30 cellular contexts compared by ENCODE assay signal in genomic region chr2:168608796-168609195, GRCh38.
DNase-seq lines count a peak whose midpoint lies in the region; ATAC-seq and TF ChIP-seq lines count a peak whose summit lies in the region.
"Had no signal": no experiment of that assay in that cellular context is flagged by ENCODE, and none has a peak within 500 bp of the region (broad histone marks: within the 10 kb centered on the region; RNA-seq: fewer than 3 reads in every experiment).

No MANE protein-coding gene starts in this region.

- H3K9ac ChIP-seq in mammary epithelial cell (ENCODE audit: insufficient read depth, low read length) = peak overlapping the region; percentile 23

- H3K4me2 ChIP-seq in mammary epithelial cell (ENCODE audit: insufficient read depth, low read depth, low read length) = peak overlapping the region; percentile 75
- H3K4me2 ChIP-seq: PC-9 had no signal

- intact Hi-C loops in mammary epithelial cell (cut with micrococcal nuclease) = no loop called here

- no peaks in the 10 kb centered on the region for H3K36me3 ChIP-seq in mammary epithelial cell (ENCODE audit: insufficient read depth, low read length)
- H3K36me3 ChIP-seq: SJSA1 had no signal

- H3K4me1 ChIP-seq in mammary epithelial cell (ENCODE audit: insufficient read depth, low read length) (peaks cover 37% of the 10 kb centered on the region), foreskin keratinocyte (peaks cover 30% of the 10 kb centered on the region)
- H3K4me1 ChIP-seq: Caco-2 had no signal

- H3K36me3 Mint-ChIP-seq in activated naive CD8-positive, alpha-beta T cell treated with anti-CD3 and anti-CD28 coated beads, Interleukin-2, amount 50 U/mL, for 24 hours (ENCODE audit: low read depth) = peaks cover 34% of the 10 kb centered on the region
- H3K36me3 Mint-ChIP-seq in activated naive CD8-positive, alpha-beta T cell treated with anti-CD3 and anti-CD28 coated beads for 36 hours = peaks cover 51% of the 10 kb centered on the region

- peak overlapping the region in 1 of 3 experiments; percentile 15 for H3K4me3 ChIP-seq in mammary epithelial cell (replicated peaks in 1 of 3; ENCODE audit: insufficient read depth in 1 of 3, low read depth in 2 of 3, low read length in 3 of 3)
- H3K4me3 ChIP-seq: PC-9, SJSA1 had no signal

- H3K9me3 Mint-ChIP-seq in activated naive CD8-positive, alpha-beta T cell treated with anti-CD3 and anti-CD28 coated beads, Interleukin-2, amount 50 U/mL, for 24 hours = peaks cover 31% of the 10 kb centered on the region
- peaks cover 28% of the 10 kb centered on the region for H3K9me3 Mint-ChIP-seq in activated naive CD8-positive, alpha-beta T cell treated with anti-CD3 and anti-CD28 coated beads for 36 hours

- H3K4me3 Mint-ChIP-seq in activated naive CD8-positive, alpha-beta T cell treated with anti-CD3 and anti-CD28 coated beads, Interleukin-2, amount 50 U/mL, for 24 hours = no peak overlapping the region
- no peak overlapping the region for H3K4me3 Mint-ChIP-seq in activated naive CD8-positive, alpha-beta T cell treated with anti-CD3 and anti-CD28 coated beads for 36 hours
- H3K4me3 Mint-ChIP-seq: B cell; CD8-positive, alpha-beta T cell had no signal

- H3K27ac ChIP-seq in mammary epithelial cell (ENCODE audit: insufficient read depth, low read depth, low read length) (peak overlapping the region; percentile 95), foreskin keratinocyte (peak overlapping the region; percentile 70)
- H3K27ac ChIP-seq: 22Rv1, C4-2B, PC-9, SJSA1 had no signal

- CTCF ChIA-PET in mammary epithelial cell (lab: Charles Lee; ENCODE audit: low non-redundant PET) = interaction anchor here (0.6 kb wide), 1 partner anchor 453 kb away, joined by 6 read pairs; no protein-coding TSS in a partner anchor

- H4K20me1 ChIP-seq in mammary epithelial cell (ENCODE audit: insufficient read depth, low read length) = no peaks in the 10 kb centered on the region

- H3K4me1 Mint-ChIP-seq in activated naive CD8-positive, alpha-beta T cell treated with anti-CD3 and anti-CD28 coated beads, Interleukin-2, amount 50 U/mL, for 24 hours = peaks cover 39% of the 10 kb centered on the region
- peaks cover 28% of the 10 kb centered on the region for H3K4me1 Mint-ChIP-seq in activated naive CD8-positive, alpha-beta T cell treated with anti-CD3 and anti-CD28 coated beads for 36 hours

- peaks cover 58% of the 10 kb centered on the region for H3K79me2 ChIP-seq in mammary epithelial cell (ENCODE audit: insufficient read depth, low read length)

- H3K9me3 ChIP-seq in mammary epithelial cell (replicated peaks; ENCODE audit: insufficient read depth, low read length) = peaks cover 14% of the 10 kb centered on the region
- H3K9me3 ChIP-seq: SJSA1 had no signal

- in situ Hi-C loops in mammary epithelial cell (cut with MboI; ENCODE audit: low sequenced_read_pairs in 2 of 2) = no loop called here

- peak overlapping the region; percentile 86 for H3K27ac Mint-ChIP-seq in activated naive CD8-positive, alpha-beta T cell treated with anti-CD3 and anti-CD28 coated beads, Interleukin-2, amount 50 U/mL, for 24 hours
- no peak overlapping the region for H3K27ac Mint-ChIP-seq in activated naive CD8-positive, alpha-beta T cell treated with anti-CD3 and anti-CD28 coated beads for 36 hours
- H3K27ac Mint-ChIP-seq: B cell; CD8-positive, alpha-beta T cell had no signal

- no peak for DNase-seq in activated naive CD8-positive, alpha-beta T cell treated with anti-CD3 and anti-CD28 coated beads, Interleukin-2, amount 50 U/mL, for 24 hours
- no peak for DNase-seq in activated naive CD8-positive, alpha-beta T cell treated with anti-CD3 and anti-CD28 coated beads for 36 hours
- DNase-seq in mammary epithelial cell (peak; percentile 63), foreskin keratinocyte (peak; percentile 39 to 73), epidermal melanocyte (ENCODE audit: insufficient read length, low spot score) (no peak), NK-92 (lab: John Stamatoyannopoulos, UW; ENCODE audit: unreplicated experiment) (no peak)
- DNase-seq: Caco-2; CD8-positive, alpha-beta T cell; DMS 273 treated with DMSO at 0.1 percent for 48 hours; DMS79; EL; GDM1; HCEC 1CT; Karpas-422; MV-4-11; NCI-H1105; NCI-H1436 treated with DMSO at 0.1 percent for 48 hours; NCI-H187 treated with DMSO at 0.1 percent for 48 hours; NCI-H2107; NCI-H446; NCI-H524 treated with DMSO at 0.1 percent for 48 hours; NCI-H774; PC-9; Right ventricle myocardium superior had no signal

- dilution Hi-C loops in mammary epithelial cell (cut with HindIII; ENCODE audit: low sequenced_read_pairs) = no loop called here

- TF ChIP-seq CTCF in mammary epithelial cell (conservative IDR thresholded peaks at IDR 0.05 in 1 of 2, IDR thresholded peaks at IDR 0.05 in 1 of 2; ENCODE audit: extremely low read depth in 1 of 2, insufficient read depth in 1 of 2, low read depth in 1 of 2, low read length in 2 of 2) (no peak), foreskin keratinocyte (conservative IDR thresholded peaks at IDR 0.05) (no peak)

- TSS peak; percentile 65 for BruUV-seq in mammary epithelial cell (replicated peaks; lab: Mats Ljungman, UMichigan)

- H2AFZ ChIP-seq in mammary epithelial cell (ENCODE audit: low read depth, low read length) = no peak overlapping the region
- H2AFZ ChIP-seq: PC-9 had no signal

- no peak for ATAC-seq in activated naive CD8-positive, alpha-beta T cell treated with anti-CD3 and anti-CD28 coated beads, Interleukin-2, amount 50 U/mL, for 24 hours
- ATAC-seq in foreskin keratinocyte = peak; percentile 66
- no peak for ATAC-seq in HG03159 (IDR thresholded peaks at IDR 0.05; ENCODE audit: unreplicated experiment)
- ATAC-seq: CD8-positive, alpha-beta T cell; HepG2 had no signal

- no peaks in the 10 kb centered on the region for H3K27me3 ChIP-seq in mammary epithelial cell (ENCODE audit: insufficient read depth, low read length)
- H3K27me3 ChIP-seq in foreskin keratinocyte = no peaks in the 10 kb centered on the region
- H3K27me3 ChIP-seq: SJSA1 had no signal

- no peaks in the 10 kb centered on the region for H3K27me3 Mint-ChIP-seq in activated naive CD8-positive, alpha-beta T cell treated with anti-CD3 and anti-CD28 coated beads, Interleukin-2, amount 50 U/mL, for 24 hours
- no peaks in the 10 kb centered on the region for H3K27me3 Mint-ChIP-seq in activated naive CD8-positive, alpha-beta T cell treated with anti-CD3 and anti-CD28 coated beads for 36 hours
- H3K27me3 Mint-ChIP-seq: B cell had no signal

Comparison
In these comparisons a context has a peak if more than half of its experiments do, and no peak if none do; other contexts are left out.
1. DNase-seq: peak in mammary epithelial cell (single experiment) and foreskin keratinocyte (2 of 2); none in activated naive CD8-positive, alpha-beta T cell treated with anti-CD3 and anti-CD28 coated beads, Interleukin-2, amount 50 U/mL, for 24 hours (single experiment), activated naive CD8-positive, alpha-beta T cell treated with anti-CD3 and anti-CD28 coated beads for 36 hours (single experiment), epidermal melanocyte (single experiment) and NK-92 (single experiment).